Comparison of ENCODE assay signal across 13 cellular contexts in genomic region chr10:5585517-5586222, GRCh38.
DNase-seq lines count a peak whose midpoint lies in the region; ATAC-seq and TF ChIP-seq lines count a peak whose summit lies in the region.
"Had no signal": no experiment of that assay in that cellular context is flagged by ENCODE, and none has a peak within 500 bp of the region (broad histone marks: within the 10 kb centered on the region; RNA-seq: fewer than 3 reads in every experiment).

No MANE protein-coding gene starts in this region.

- H3K4me3 Mint-ChIP-seq in CD4-positive, alpha-beta memory T cell = no peak overlapping the region

- no peaks in the 10 kb centered on the region for H3K36me3 Mint-ChIP-seq in CD4-positive, alpha-beta memory T cell

- H3K27ac ChIP-seq in epithelial cell of prostate = peak overlapping the region; percentile 97
- peak overlapping the region in 1 of 8 donors; percentile 10 for H3K27ac ChIP-seq in spleen
- no peak overlapping the region for H3K27ac ChIP-seq in ovary
- no peak overlapping the region for H3K27ac ChIP-seq in gastrocnemius medialis
- H3K27ac ChIP-seq in CD4-positive, alpha-beta memory T cell (ENCODE audit: low read depth, low read length) = no peak overlapping the region
- H3K27ac ChIP-seq: tibial artery had no signal

- TF ChIP-seq EP300 in ovary (IDR thresholded peaks at IDR 0.05) = no peak

- H3K36me3 ChIP-seq in spleen = no peaks in the 10 kb centered on the region
- H3K36me3 ChIP-seq in ovary = no peaks in the 10 kb centered on the region
- H3K36me3 ChIP-seq in gastrocnemius medialis = no peaks in the 10 kb centered on the region
- no peaks in the 10 kb centered on the region for H3K36me3 ChIP-seq in CD4-positive, alpha-beta memory T cell (ENCODE audit: insufficient read depth, low read length)
- H3K36me3 ChIP-seq: Peyer's patch, tibial artery had no signal

- POLR2A ChIA-PET in CD4-positive, alpha-beta memory T cell (lab: Charles Lee; ENCODE audit: partially characterized antibody) = no interaction called here

- DNase-seq in DMS153 treated with DMSO at 0.1 percent for 48 hours (lab: John Stamatoyannopoulos, UW; ENCODE audit: unreplicated experiment) (peak; percentile 23), DMS153 (lab: John Stamatoyannopoulos, UW) (no peak), NCI-H69 (lab: John Stamatoyannopoulos, UW) (peak; percentile 33), epithelial cell of prostate (ENCODE audit: low read depth, low spot score) (no peak), spleen (peak; percentile 20), ovary (no peak), gastrocnemius medialis (no peak)
- no peak for DNase-seq in CD4-positive, alpha-beta memory T cell
- DNase-seq: activated T-cell treated with anti-CD3 and anti-CD28 coated beads, Interleukin-2, amount 50 U/mL, for 1 hour; cerebellar nuclear complex; GF-D8 had no signal

- in situ Hi-C loops in gastrocnemius medialis (cut with MboI; ENCODE audit: low sequenced_read_pairs in 4 of 4) = no loop called here

- intact Hi-C loops in spleen (cut with DNase I; ENCODE audit: low total_unique reads) (no loop called here), ovary (cut with DNase I) (no loop called here), gastrocnemius medialis (cut with DNase I; ENCODE audit: low total_unique reads) (no loop called here)
- intact Hi-C loops in CD4-positive, alpha-beta memory T cell (cut with micrococcal nuclease) = no loop called here

- TF ChIP-seq CTCF in spleen (IDR thresholded peaks at IDR 0.05 in 8 of 11, conservative IDR thresholded peaks at IDR 0.05 in 3 of 11) (no peak), ovary (IDR thresholded peaks at IDR 0.05) (no peak), gastrocnemius medialis (IDR thresholded peaks at IDR 0.05 in 4 of 5, conservative IDR thresholded peaks at IDR 0.05 in 1 of 5) (no peak)

- peaks cover 0 to 4% (median 0%) of the 10 kb centered on the region in 8 donors for H3K9me3 Mint-ChIP-seq in CD4-positive, alpha-beta memory T cell

- no peak overlapping the region for H3K4me3 ChIP-seq in spleen
- H3K4me3 ChIP-seq in ovary = no peak overlapping the region
- H3K4me3 ChIP-seq in gastrocnemius medialis = no peak overlapping the region
- no peak overlapping the region for H3K4me3 ChIP-seq in CD4-positive, alpha-beta memory T cell (ENCODE audit: low read length in 2 of 2)
- H3K4me3 ChIP-seq: Peyer's patch, tibial artery had no signal

- CTCF ChIA-PET in CD4-positive, alpha-beta memory T cell (lab: Charles Lee; ENCODE audit: partially characterized antibody) = no interaction called here

- H3K4me1 ChIP-seq in spleen (peaks cover 0 to 32% (median 22%) of the 10 kb centered on the region in 6 donors), ovary (ENCODE audit: insufficient read depth) (no peaks in the 10 kb centered on the region), gastrocnemius medialis (peaks cover 11 to 26% of the 10 kb centered on the region in 2 donors)
- H3K4me1 ChIP-seq in CD4-positive, alpha-beta memory T cell (ENCODE audit: insufficient read depth, low read length) = peaks cover 4% of the 10 kb centered on the region

- 71 to 82% (median 79%) methylated on average over 7 of the region's 7 CpGs for WGBS in spleen, 5 donors
- 62 to 70% (median 64%) methylated on average over 7 of the region's 7 CpGs for WGBS in ovary, 3 donors

- no peak for ATAC-seq in gastrocnemius medialis

- H3K27me3 ChIP-seq in spleen (replicated peaks in 1 of 7) (peaks cover 0 to 44% (median 0%) of the 10 kb centered on the region in 7 donors), ovary (no peaks in the 10 kb centered on the region), gastrocnemius medialis (no peaks in the 10 kb centered on the region)
- H3K27me3 ChIP-seq in CD4-positive, alpha-beta memory T cell (ENCODE audit: insufficient read depth, low read length) = no peaks in the 10 kb centered on the region
- H3K27me3 ChIP-seq: Peyer's patch, tibial artery had no signal

- no peak for TF ChIP-seq POLR2A in spleen (IDR thresholded peaks at IDR 0.05)
- TF ChIP-seq POLR2A in ovary (IDR thresholded peaks at IDR 0.05) = no peak
- no peak for TF ChIP-seq POLR2A in gastrocnemius medialis (IDR thresholded peaks at IDR 0.05)

- H3K27ac Mint-ChIP-seq in CD4-positive, alpha-beta memory T cell = no peak overlapping the region

- H3K27me3 Mint-ChIP-seq in CD4-positive, alpha-beta memory T cell = peaks cover 3 to 4% of the 10 kb centered on the region in 2 donors

- H3K4me1 Mint-ChIP-seq in CD4-positive, alpha-beta memory T cell = peaks cover 0 to 6% (median 4%) of the 10 kb centered on the region in 4 donors

- H3K9me3 ChIP-seq in spleen = peaks cover 0 to 12% (median 0%) of the 10 kb centered on the region in 8 donors
- H3K9me3 ChIP-seq in ovary = no peaks in the 10 kb centered on the region
- peaks cover 0 to 10% (median 0%) of the 10 kb centered on the region in 3 donors for H3K9me3 ChIP-seq in gastrocnemius medialis
- H3K9me3 ChIP-seq in CD4-positive, alpha-beta memory T cell (ENCODE audit: control insufficient read depth in 1 of 2, low read length in 2 of 2) = no peaks in the 10 kb centered on the region
- H3K9me3 ChIP-seq: Peyer's patch had no signal

Comparison
In these comparisons a context has a peak if more than half of its experiments do, and no peak if none do; other contexts are left out.
1. DNase-seq: peak in DMS153 treated with DMSO at 0.1 percent for 48 hours (single experiment), NCI-H69 (single experiment) and spleen (single experiment); none in DMS153 (single experiment), epithelial cell of prostate (single experiment), ovary (0 of 5), gastrocnemius medialis (0 of 2) and CD4-positive, alpha-beta memory T cell (0 of 5).